13 cellular contexts compared by ENCODE assay signal in genomic region chr2:160910681-160911080, GRCh38.
A peak's percentile ranks its signal among the peaks of the same experiment; 100 is the strongest.
DNase-seq lines count a peak whose midpoint lies in the region; ATAC-seq, FAIRE-seq and TF ChIP-seq lines count a peak whose summit lies in the region.
"Had no signal": no experiment of that assay in that cellular context is flagged by ENCODE, and none has a peak within 500 bp of the region (broad histone marks: within the 10 kb centered on the region; RNA-seq: fewer than 3 reads in every experiment).

No MANE protein-coding gene starts in this region.

- no peak for TF ChIP-seq EP300 in gastroesophageal sphincter (IDR thresholded peaks at IDR 0.05)

- H3K27me3 ChIP-seq in ascending aorta (no peaks in the 10 kb centered on the region), gastroesophageal sphincter (no peaks in the 10 kb centered on the region), pancreas (no peaks in the 10 kb centered on the region), BE2C (no peaks in the 10 kb centered on the region)
- H3K27me3 ChIP-seq: neutrophil had no signal

- peak; percentile 53 for FAIRE-seq in pancreas (lab: Jason Lieb, UNC)
- FAIRE-seq: GM12891 had no signal

- H3K4me1 Mint-ChIP-seq in activated T-cell treated with anti-CD3 and anti-CD28 coated beads, Interleukin-2, amount 50 U/mL, for 4 hours (ENCODE audit: low read depth): no peaks in the 10 kb centered on the region

- H3K36me3 ChIP-seq in ascending aorta: no peaks in the 10 kb centered on the region
- H3K36me3 ChIP-seq in gastroesophageal sphincter: no peaks in the 10 kb centered on the region
- no peaks in the 10 kb centered on the region for H3K36me3 ChIP-seq in pancreas
- no peaks in the 10 kb centered on the region for H3K36me3 ChIP-seq in BE2C
- H3K36me3 ChIP-seq: neutrophil had no signal

- intact Hi-C loops in ascending aorta (cut with DNase I) (no loop called here), pancreas (cut with DNase I) (no loop called here)

- peak; percentile 33 for DNase-seq in COLO829 (ENCODE audit: low spot score)
- DNase-seq in ascending aorta (ENCODE audit: low spot score in 2 of 2): no peak
- no peak for DNase-seq in pancreas
- no peak for DNase-seq in activated T-cell treated with anti-CD3 and anti-CD28 coated beads, Interleukin-2, amount 50 U/mL, for 4 hours
- no peak for DNase-seq in activated naive CD4-positive, alpha-beta T cell treated with anti-CD3 and anti-CD28 coated beads, Interleukin-2, amount 50 U/mL, for 16 hours
- no peak for DNase-seq in putamen (ENCODE audit: low spot score)
- DNase-seq in BE2C: no peak
- DNase-seq: COR-L47; effector CD4-positive, alpha-beta T cell; NCI-H524 treated with DMSO at 0.1 percent for 48 hours had no signal

- H3K27ac ChIP-seq in ascending aorta: peak overlapping the region; percentile 16 to 48
- peak overlapping the region; percentile 57 to 83 (median 71) for H3K27ac ChIP-seq in gastroesophageal sphincter
- H3K27ac ChIP-seq in pancreas: no peak overlapping the region
- H3K27ac ChIP-seq: neutrophil had no signal

- TF ChIP-seq POLR2A in gastroesophageal sphincter (IDR thresholded peaks at IDR 0.05): no peak

- no peaks in the 10 kb centered on the region for H3K9me3 Mint-ChIP-seq in activated T-cell treated with anti-CD3 and anti-CD28 coated beads, Interleukin-2, amount 50 U/mL, for 4 hours

- H3K4me3 Mint-ChIP-seq in activated T-cell treated with anti-CD3 and anti-CD28 coated beads, Interleukin-2, amount 50 U/mL, for 4 hours: no peak overlapping the region

- H3K9me3 ChIP-seq in ascending aorta: no peaks in the 10 kb centered on the region
- no peaks in the 10 kb centered on the region for H3K9me3 ChIP-seq in gastroesophageal sphincter
- no peaks in the 10 kb centered on the region for H3K9me3 ChIP-seq in pancreas
- H3K9me3 ChIP-seq in BE2C: no peaks in the 10 kb centered on the region
- H3K9me3 ChIP-seq: neutrophil had no signal

- H3K27me3 Mint-ChIP-seq in activated T-cell treated with anti-CD3 and anti-CD28 coated beads, Interleukin-2, amount 50 U/mL, for 4 hours (ENCODE audit: low read depth): peaks cover 2% of the 10 kb centered on the region

- no peak overlapping the region for H3K4me3 ChIP-seq in ascending aorta
- no peak overlapping the region for H3K4me3 ChIP-seq in gastroesophageal sphincter
- H3K4me3 ChIP-seq in pancreas: no peak overlapping the region
- no peak overlapping the region for H3K4me3 ChIP-seq in BE2C (ENCODE audit: low read depth, low read length)

- WGBS in gastroesophageal sphincter (ENCODE audit: low coverage in 1 of 2), 2 donors: 6 to 7% methylated on average over 2 of the region's 2 CpGs
- WGBS in pancreas, 2 donors: 45 to 53% methylated on average over 2 of the region's 2 CpGs

- peaks cover 5 to 17% of the 10 kb centered on the region in 2 donors for H3K4me1 ChIP-seq in ascending aorta
- H3K4me1 ChIP-seq in gastroesophageal sphincter: peaks cover 19 to 44% (median 33%) of the 10 kb centered on the region in 3 donors
- H3K4me1 ChIP-seq in pancreas: no peaks in the 10 kb centered on the region
- H3K4me1 ChIP-seq in BE2C: no peaks in the 10 kb centered on the region

- ATAC-seq in gastroesophageal sphincter: peak; percentile 60
- ATAC-seq in pancreas: peak in 2 of 4 donors; percentile 22 to 32
- ATAC-seq in activated T-cell treated with anti-CD3 and anti-CD28 coated beads, Interleukin-2, amount 50 U/mL, for 4 hours: no peak

- TF ChIP-seq CTCF in ascending aorta (IDR thresholded peaks at IDR 0.05) (no peak), gastroesophageal sphincter (IDR thresholded peaks at IDR 0.05) (no peak), pancreas (IDR thresholded peaks at IDR 0.05) (no peak), BE2C (IDR thresholded peaks at IDR 0.05; ENCODE audit: low read depth, low read length) (no peak)

- no peaks in the 10 kb centered on the region for H3K36me3 Mint-ChIP-seq in activated T-cell treated with anti-CD3 and anti-CD28 coated beads, Interleukin-2, amount 50 U/mL, for 4 hours (ENCODE audit: insufficient read depth)

Comparison
In these comparisons a context has a peak if more than half of its experiments do, and no peak if none do; other contexts are left out.
1. H3K27ac ChIP-seq: peak in ascending aorta (2 of 2) and gastroesophageal sphincter (4 of 4); none in pancreas (0 of 4).